Comparison of ENCODE assay signal across 19 cellular contexts in the genomic region with DNA sequence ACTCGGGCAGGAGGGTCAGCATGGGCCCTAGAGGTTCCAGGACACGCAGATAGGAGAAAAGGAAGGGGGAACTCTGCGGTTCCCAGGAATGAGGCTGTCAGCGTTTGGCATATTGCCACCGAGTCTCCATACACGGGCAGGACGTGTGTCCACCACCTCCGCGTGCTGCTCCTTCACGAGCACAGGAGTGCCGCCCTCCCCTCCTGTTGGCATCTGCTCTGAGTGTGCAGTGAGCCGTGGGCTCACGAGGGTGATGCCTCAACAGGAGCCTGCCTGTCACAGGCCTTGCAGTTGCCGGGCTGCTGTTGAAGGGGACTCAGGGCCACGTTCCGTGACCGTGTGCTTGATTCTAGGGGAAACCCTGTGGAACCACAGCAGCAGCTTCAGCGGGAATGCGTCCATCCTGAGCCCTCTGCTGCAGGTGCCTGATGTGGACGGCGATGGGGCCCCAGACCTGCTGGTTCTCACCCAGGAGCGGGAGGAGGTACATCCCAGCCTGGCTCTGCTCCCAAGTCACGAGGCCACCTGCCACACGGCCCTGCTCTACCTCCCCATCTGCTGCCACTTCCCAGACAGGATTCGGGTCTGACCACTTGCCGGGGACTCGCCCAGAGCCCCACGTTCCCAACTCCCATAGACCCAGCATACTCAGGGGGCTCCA. TPM values are rescaled to one million over a fixed set of nuclear protein-coding genes. Genes with fewer than 3 reads are reported as not detected.
A peak's percentile ranks its signal among the peaks of the same experiment; 100 is the strongest.
DNase-seq lines count a peak whose midpoint lies in the region; TF ChIP-seq lines count a peak whose summit lies in the region.
"Had no signal": no experiment of that assay in that cellular context is flagged by ENCODE, and none has a peak within 500 bp of the region (broad histone marks: within the 10 kb centered on the region; RNA-seq: fewer than 3 reads in every experiment).

No MANE protein-coding gene starts in this region.

- H3K4me1 ChIP-seq in thyroid gland, result peaks cover 8 to 10% of the 10 kb centered on the region in 2 donors

- no peak overlapping the region for H3K4me3 ChIP-seq in thyroid gland (replicated peaks in 1 of 3)
- H3K4me3 ChIP-seq: Peyer's patch had no signal

- peak; percentile 77 for DNase-seq in DMS 273 (lab: John Stamatoyannopoulos, UW; ENCODE audit: unreplicated experiment)
- no peak for DNase-seq in DMS 273 treated with DMSO at 0.1 percent for 48 hours (lab: John Stamatoyannopoulos, UW)
- peak; percentile 78 for DNase-seq in NCI-H2171 treated with DMSO at 0.1 percent for 48 hours (lab: John Stamatoyannopoulos, UW)
- DNase-seq in cerebellum (ENCODE audit: low spot score), result peak; percentile 75
- DNase-seq in thyroid gland, result peak; percentile 94
- no peak for DNase-seq in progenitor cell of endocrine pancreas (ENCODE audit: low spot score, unreplicated experiment)
- no peak for DNase-seq in activated CD4-positive, alpha-beta T cell treated with anti-CD3 and anti-CD28 coated beads, Interleukin-2, amount 50 U/mL, for 48 hours
- no peak for DNase-seq in activated CD4-positive, alpha-beta T cell treated with anti-CD3 and anti-CD28 coated beads for 48 hours
- DNase-seq: EL, HFFc6, KG1, MV-4-11, NCI-H187 treated with DMSO at 0.1 percent for 48 hours, NCI-H345, NCI-H526 treated with DMSO at 0.1 percent for 48 hours, Peyer's patch, SW 1271 had no signal

- no peak for TF ChIP-seq POLR2A in thyroid gland (IDR thresholded peaks at IDR 0.05)

- H3K27me3 Mint-ChIP-seq in progenitor cell of endocrine pancreas, result no peaks in the 10 kb centered on the region

- no peaks in the 10 kb centered on the region for H3K27me3 ChIP-seq in thyroid gland
- H3K27me3 ChIP-seq: Peyer's patch had no signal

- TF ChIP-seq CTCF in thyroid gland (IDR thresholded peaks at IDR 0.05) (no peak), progenitor cell of endocrine pancreas (IDR thresholded peaks at IDR 0.05; ENCODE audit: unreplicated experiment) (no peak)

- H3K27ac ChIP-seq in thyroid gland, result no peak overlapping the region
- H3K27ac ChIP-seq: 22Rv1, Peyer's patch had no signal

- H3K4me3 Mint-ChIP-seq in progenitor cell of endocrine pancreas (ENCODE audit: low read depth), result no peak overlapping the region
- H3K4me3 Mint-ChIP-seq: HFFc6 had no signal

- no peaks in the 10 kb centered on the region for H3K9me3 Mint-ChIP-seq in progenitor cell of endocrine pancreas (ENCODE audit: low read depth)
- H3K9me3 Mint-ChIP-seq: HFFc6 had no signal

- intact Hi-C loops in thyroid gland (cut with DNase I), result no loop called here

- 65 to 85% methylated on average over 10 to 21 of the region's 28 CpGs for WGBS in thyroid gland, 2 donors

- H3K9me3 ChIP-seq in thyroid gland, result no peaks in the 10 kb centered on the region
- H3K9me3 ChIP-seq: Peyer's patch had no signal

- peaks cover 19% of the 10 kb centered on the region for H3K36me3 Mint-ChIP-seq in progenitor cell of endocrine pancreas (ENCODE audit: insufficient read depth)

- H3K27ac Mint-ChIP-seq in progenitor cell of endocrine pancreas, result no peak overlapping the region
- H3K27ac Mint-ChIP-seq: HFFc6 had no signal

- H3K4me1 Mint-ChIP-seq in progenitor cell of endocrine pancreas (ENCODE audit: low read depth), result peaks cover 2% of the 10 kb centered on the region

- peaks cover 50 to 53% of the 10 kb centered on the region in 2 donors for H3K36me3 ChIP-seq in thyroid gland

RNA-seq across cellular contexts. Expression of gene RGS11, which starts 14.6 kb away (rescaled TPM):
- 10.1 TPM for total RNA-seq in cerebellum
- total RNA-seq in thyroid gland, result 1 to 10 TPM in 3 of 4 donors, under 1 TPM in 1; 0.73 to 5.9 (median 3.0) TPM
- 2.4 TPM in 2 replicates for total RNA-seq in progenitor cell of endocrine pancreas
- total RNA-seq: HepG2 had no signal

RNA-seq across cellular contexts. Expression of gene ARHGDIG, which starts 19.2 kb away (rescaled TPM):
- total RNA-seq in cerebellum, result 19.4 TPM
- not detected for total RNA-seq in thyroid gland
- total RNA-seq in progenitor cell of endocrine pancreas, result 6.0 and 6.5 TPM in 2 replicates
- total RNA-seq: HFFc6 had no signal

RNA-seq across cellular contexts. Expression of gene PDIA2, which starts 21.8 kb away (rescaled TPM):
- total RNA-seq in cerebellum (2.7 TPM), thyroid gland (under 1 TPM in 1 of 4 donors, not detected in 3; 0.81 TPM), progenitor cell of endocrine pancreas (3.8 TPM in 2 replicates)
- total RNA-seq: HFFc6 had no signal

RNA-seq across cellular contexts. Expression of gene FAM234A, which starts 26.5 kb away (rescaled TPM):
- total RNA-seq in cerebellum (29.3 TPM), thyroid gland (100 to 1,000 TPM in 2 of 4 donors, 10 to 100 TPM in 2; 35.3 to 140 (median 107) TPM), progenitor cell of endocrine pancreas (127 and 129 TPM in 2 replicates)

RNA-seq across cellular contexts. Expression of gene LUC7L, which starts 31.9 kb away (rescaled TPM):
- total RNA-seq in cerebellum (126 TPM), thyroid gland (100 to 1,000 TPM in 3 of 4 donors, 10 to 100 TPM in 1; 96.6 to 218 (median 149) TPM), progenitor cell of endocrine pancreas (229 and 230 TPM in 2 replicates)

Comparison
In these comparisons a context has a peak if more than half of its experiments do, and no peak if none do; other contexts are left out.
1. DNase-seq: peak in DMS 273 (single experiment), NCI-H2171 treated with DMSO at 0.1 percent for 48 hours (single experiment), cerebellum (single experiment) and thyroid gland (2 of 2); none in DMS 273 treated with DMSO at 0.1 percent for 48 hours (single experiment), progenitor cell of endocrine pancreas (single experiment), activated CD4-positive, alpha-beta T cell treated with anti-CD3 and anti-CD28 coated beads, Interleukin-2, amount 50 U/mL, for 48 hours (0 of 2) and activated CD4-positive, alpha-beta T cell treated with anti-CD3 and anti-CD28 coated beads for 48 hours (single experiment).